ENCODE assay signal across 9 cellular contexts in genomic region chr17:39794249-39794970, GRCh38. TPM values are rescaled to one million over a fixed set of nuclear protein-coding genes. Genes with fewer than 3 reads are reported as not detected.
DNase-seq lines count a peak whose midpoint lies in the region; ATAC-seq and TF ChIP-seq lines count a peak whose summit lies in the region.
"Had no signal": no experiment of that assay in that cellular context is flagged by ENCODE, and none has a peak within 500 bp of the region (broad histone marks: within the 10 kb centered on the region; RNA-seq: fewer than 3 reads in every experiment).

No MANE protein-coding gene starts in this region.

- no peak overlapping the region for H3K4me2 ChIP-seq in DND-41 (ENCODE audit: insufficient read depth, low read length)

- no peaks in the 10 kb centered on the region for H4K20me1 ChIP-seq in DND-41 (ENCODE audit: insufficient read depth, low read length)

- no peak overlapping the region for H3K9ac ChIP-seq in DND-41 (ENCODE audit: low read depth, low read length)

- no peaks in the 10 kb centered on the region for H3K79me2 ChIP-seq in DND-41 (ENCODE audit: insufficient read depth, low read length)

- H3K27me3 ChIP-seq in DND-41 (ENCODE audit: insufficient read depth, low read length, poor library complexity) (no peaks in the 10 kb centered on the region), A673 (replicated peaks; ENCODE audit: insufficient read depth, low read depth, low read length, poor library complexity) (no peaks in the 10 kb centered on the region)

- H3K9me3 ChIP-seq in DND-41 (ENCODE audit: insufficient read depth, low read length, severe bottlenecking) (no peaks in the 10 kb centered on the region), A673 (ENCODE audit: low read depth, low read length, poor library complexity, severe bottlenecking) (no peaks in the 10 kb centered on the region)

- peak overlapping the region; percentile 76 for H3K4me3 Mint-ChIP-seq in activated T-helper 17 cell treated with anti-CD3 and anti-CD28 coated beads, Interleukin-2, amount 50 U/mL, for 72 hours

- no peaks in the 10 kb centered on the region for H3K27me3 Mint-ChIP-seq in activated T-helper 17 cell treated with anti-CD3 and anti-CD28 coated beads, Interleukin-2, amount 50 U/mL, for 72 hours

- ATAC-seq in DND-41 (ENCODE audit: insufficient read depth, low read depth) (peak; percentile 84), GM19324 (IDR thresholded peaks at IDR 0.05; ENCODE audit: low FRiP score, unreplicated experiment) (peak; percentile 72), HG03066 (IDR thresholded peaks at IDR 0.05; ENCODE audit: low read depth, unreplicated experiment) (peak; percentile 88)
- ATAC-seq in activated T-helper 17 cell treated with anti-CD3 and anti-CD28 coated beads, Interleukin-2, amount 50 U/mL, for 72 hours (replicated peaks): no peak

- no peak overlapping the region for H3K4me3 ChIP-seq in DND-41 (ENCODE audit: low read depth in 1 of 2, low read length in 2 of 2)
- H3K4me3 ChIP-seq in A673 (ENCODE audit: low read depth, low read length, poor library complexity, severe bottlenecking): no peak overlapping the region

- H3K27ac ChIP-seq in DND-41 (ENCODE audit: low read length) (no peak overlapping the region), A673 (ENCODE audit: low read depth, low read length, poor library complexity, severe bottlenecking) (no peak overlapping the region)

- no TSS peak for BruUV-seq in A673 (replicated peaks; lab: Mats Ljungman, UMichigan)

- intact Hi-C loops in A673 (cut with micrococcal nuclease; ENCODE audit: unreplicated experiment): no loop called here

- POLR2A ChIA-PET in A673 (lab: Charles Lee; ENCODE audit: low non-redundant PET): no interaction called here

- DNase-seq in DND-41 (peak; percentile 32), A673 (ENCODE audit: low spot score) (no peak), islet precursor cell (no peak), LoVo (ENCODE audit: low spot score) (no peak), SKM-1 treated with dmso at 0.1 percent for 144 hours (lab: John Stamatoyannopoulos, UW; ENCODE audit: unreplicated experiment) (no peak)
- DNase-seq: cerebellar nuclear complex had no signal

- H3K36me3 Mint-ChIP-seq in activated T-helper 17 cell treated with anti-CD3 and anti-CD28 coated beads, Interleukin-2, amount 50 U/mL, for 72 hours (ENCODE audit: low read depth): peaks cover 52% of the 10 kb centered on the region

- no peak for TF ChIP-seq CTCF in DND-41 (IDR thresholded peaks at IDR 0.05; ENCODE audit: borderline replicate concordance, extremely low read depth, low read length, poor library complexity, severe bottlenecking)
- no peak for TF ChIP-seq CTCF in A673 (conservative IDR thresholded peaks at IDR 0.05; ENCODE audit: low read depth, low read length)

- CTCF ChIA-PET in A673 (lab: Charles Lee): no interaction called here

- H3K4me1 ChIP-seq in DND-41 (ENCODE audit: insufficient read depth, low read length) (peaks cover 5% of the 10 kb centered on the region; the same call in 1 of the 2 replicates), A673 (ENCODE audit: insufficient read depth, low read length, poor library complexity, severe bottlenecking) (no peaks in the 10 kb centered on the region)

- H3K4me1 Mint-ChIP-seq in activated T-helper 17 cell treated with anti-CD3 and anti-CD28 coated beads, Interleukin-2, amount 50 U/mL, for 72 hours: peaks cover 59% of the 10 kb centered on the region

- peak overlapping the region; percentile 67 for H3K27ac Mint-ChIP-seq in activated T-helper 17 cell treated with anti-CD3 and anti-CD28 coated beads, Interleukin-2, amount 50 U/mL, for 72 hours

- no peak overlapping the region for H2AFZ ChIP-seq in DND-41 (ENCODE audit: low read depth, low read length)

- no peaks in the 10 kb centered on the region for H3K36me3 ChIP-seq in DND-41 (ENCODE audit: insufficient read depth, low read length)
- no peaks in the 10 kb centered on the region for H3K36me3 ChIP-seq in A673 (ENCODE audit: insufficient read depth, low read length, poor library complexity, severe bottlenecking)

- no peaks in the 10 kb centered on the region for H3K9me3 Mint-ChIP-seq in activated T-helper 17 cell treated with anti-CD3 and anti-CD28 coated beads, Interleukin-2, amount 50 U/mL, for 72 hours

RNA-seq across cellular contexts. Expression of gene GRB7, which starts 56.7 kb away (rescaled TPM):
- under 1 TPM in 1 of 2 donors, not detected in 1; 0.40 TPM for total RNA-seq in activated T-helper 17 cell treated with anti-CD3 and anti-CD28 coated beads, Interleukin-2, amount 50 U/mL, for 72 hours
- 0.62 and 0.63 TPM in 2 replicates for total RNA-seq in A673 (2021)
